21 cellular contexts compared by ENCODE assay signal in the genomic region with DNA sequence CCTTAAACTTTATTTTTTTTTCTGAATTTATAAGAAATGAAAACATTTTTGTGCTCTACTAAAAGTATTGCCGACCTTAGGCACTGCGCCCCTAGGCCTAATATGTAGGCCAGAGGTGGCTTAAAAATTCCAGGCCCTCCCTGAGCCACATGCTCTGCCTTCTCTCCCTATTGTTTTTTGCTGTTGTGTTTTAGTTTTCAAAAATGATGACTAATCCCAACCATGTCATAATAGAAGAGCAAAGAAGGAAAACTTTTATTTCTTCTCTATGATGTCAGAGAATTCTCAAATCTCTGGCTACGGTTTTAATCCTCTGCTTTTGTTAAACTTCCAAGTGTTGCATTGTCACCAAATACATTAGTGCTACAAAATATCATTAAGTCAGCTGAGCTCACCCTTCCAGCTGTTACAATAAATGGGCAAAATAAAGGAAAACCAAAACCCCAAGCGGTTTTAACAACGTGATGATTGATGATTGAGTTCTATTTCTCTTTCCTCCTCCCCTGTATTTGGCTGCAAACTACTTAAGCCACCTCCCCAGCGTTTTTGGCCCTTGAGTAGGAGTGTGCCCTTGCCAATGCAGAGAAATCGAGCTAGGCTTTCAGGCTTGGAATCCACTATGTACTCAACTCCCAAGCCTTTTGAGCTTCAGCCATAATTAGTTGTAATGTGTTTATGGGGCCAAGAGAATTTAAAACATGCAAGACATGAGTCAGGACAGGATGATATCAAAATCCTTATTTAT.
"Had no signal": no experiment of that assay in that cellular context is flagged by ENCODE, and none has a peak within 500 bp of the region (broad histone marks: within the 10 kb centered on the region; RNA-seq: fewer than 3 reads in every experiment).

No MANE protein-coding gene starts in this region.

- H3K27ac Mint-ChIP-seq: activated CD4-positive, alpha-beta T cell treated with anti-CD3 and anti-CD28 coated beads for 36 hours; activated naive CD8-positive, alpha-beta T cell treated with anti-CD3 and anti-CD28 coated beads for 36 hours; mesothelial cell of epicardium; nephron progenitor cell; stimulated activated naive CD8-positive, alpha-beta T cell treated with anti-CD3 and anti-CD28 coated beads, Interleukin-15, Interleukin-2, amounts not matched to agents 100 ng/mL and 50 ng/mL, for 24 hours; T-cell; WTC11 had no signal

- DNase-seq: activated CD4-positive, alpha-beta T cell treated with anti-CD3 and anti-CD28 coated beads for 36 hours; activated CD4-positive, alpha-beta T cell treated with anti-CD3 and anti-CD28 coated beads, Interleukin-2, amount 50 U/mL, for 48 hours; activated naive CD8-positive, alpha-beta T cell treated with anti-CD3 and anti-CD28 coated beads for 36 hours; amygdala; colonic mucosa; lower lobe of right lung; nephron progenitor cell; occipital lobe; stimulated activated CD4-positive, alpha-beta T cell treated with anti-CD3 and anti-CD28 coated beads, Interleukin-15, amount 100 ng/mL, for 24 hours; stimulated activated CD4-positive, alpha-beta T cell treated with anti-CD3 and anti-CD28 coated beads, Interleukin-2, amount 100 ng/mL, for 48 hours; T-cell; transverse colon; uterus had no signal

- H3K4me1 Mint-ChIP-seq: activated CD4-positive, alpha-beta T cell treated with anti-CD3 and anti-CD28 coated beads for 36 hours; activated naive CD8-positive, alpha-beta T cell treated with anti-CD3 and anti-CD28 coated beads for 36 hours; central memory CD8-positive, alpha-beta T cell; mesothelial cell of epicardium; T-cell; WTC11 had no signal

- H3K9me3 ChIP-seq: colonic mucosa, lower lobe of right lung, prostate gland, right atrium auricular region, suprapubic skin, transverse colon, uterus had no signal

- H3K4me1 ChIP-seq: colonic mucosa, lower lobe of right lung, prostate gland, right atrium auricular region, suprapubic skin, transverse colon, uterus had no signal

- H3K27ac ChIP-seq: colonic mucosa, lower lobe of right lung, prostate gland, right atrium auricular region, skin epidermis, suprapubic skin, transverse colon, uterus had no signal

- ATAC-seq: activated CD4-positive, alpha-beta T cell treated with anti-CD3 and anti-CD28 coated beads for 36 hours; lower lobe of right lung; T-cell; WTC11 had no signal

- H3K4me3 Mint-ChIP-seq: activated CD4-positive, alpha-beta T cell treated with anti-CD3 and anti-CD28 coated beads for 36 hours; activated naive CD8-positive, alpha-beta T cell treated with anti-CD3 and anti-CD28 coated beads for 36 hours; central memory CD8-positive, alpha-beta T cell; mesothelial cell of epicardium; nephron progenitor cell; stimulated activated naive CD8-positive, alpha-beta T cell treated with anti-CD3 and anti-CD28 coated beads, Interleukin-15, Interleukin-2, amounts not matched to agents 100 ng/mL and 50 ng/mL, for 24 hours; T-cell; WTC11 had no signal

- H3K36me3 Mint-ChIP-seq: activated naive CD8-positive, alpha-beta T cell treated with anti-CD3 and anti-CD28 coated beads for 36 hours; mesothelial cell of epicardium; T-cell; WTC11 had no signal

- H3K27me3 Mint-ChIP-seq: central memory CD8-positive, alpha-beta T cell; stimulated activated naive CD8-positive, alpha-beta T cell treated with anti-CD3 and anti-CD28 coated beads, Interleukin-15, Interleukin-2, amounts not matched to agents 100 ng/mL and 50 ng/mL, for 24 hours; T-cell had no signal

- H3K9me3 Mint-ChIP-seq: activated naive CD8-positive, alpha-beta T cell treated with anti-CD3 and anti-CD28 coated beads for 36 hours; mesothelial cell of epicardium; nephron progenitor cell; T-cell; WTC11 had no signal

- H3K36me3 ChIP-seq: colonic mucosa, lower lobe of right lung, prostate gland, right atrium auricular region, suprapubic skin, transverse colon, uterus had no signal

- H3K27me3 ChIP-seq: colonic mucosa, right atrium auricular region, suprapubic skin, transverse colon, uterus had no signal

- H3K4me3 ChIP-seq: colonic mucosa, lower lobe of right lung, prostate gland, right atrium auricular region, skin epidermis, suprapubic skin, transverse colon, uterus had no signal
